Comparison of ENCODE assay signal across 8 cellular contexts in the genomic region with DNA sequence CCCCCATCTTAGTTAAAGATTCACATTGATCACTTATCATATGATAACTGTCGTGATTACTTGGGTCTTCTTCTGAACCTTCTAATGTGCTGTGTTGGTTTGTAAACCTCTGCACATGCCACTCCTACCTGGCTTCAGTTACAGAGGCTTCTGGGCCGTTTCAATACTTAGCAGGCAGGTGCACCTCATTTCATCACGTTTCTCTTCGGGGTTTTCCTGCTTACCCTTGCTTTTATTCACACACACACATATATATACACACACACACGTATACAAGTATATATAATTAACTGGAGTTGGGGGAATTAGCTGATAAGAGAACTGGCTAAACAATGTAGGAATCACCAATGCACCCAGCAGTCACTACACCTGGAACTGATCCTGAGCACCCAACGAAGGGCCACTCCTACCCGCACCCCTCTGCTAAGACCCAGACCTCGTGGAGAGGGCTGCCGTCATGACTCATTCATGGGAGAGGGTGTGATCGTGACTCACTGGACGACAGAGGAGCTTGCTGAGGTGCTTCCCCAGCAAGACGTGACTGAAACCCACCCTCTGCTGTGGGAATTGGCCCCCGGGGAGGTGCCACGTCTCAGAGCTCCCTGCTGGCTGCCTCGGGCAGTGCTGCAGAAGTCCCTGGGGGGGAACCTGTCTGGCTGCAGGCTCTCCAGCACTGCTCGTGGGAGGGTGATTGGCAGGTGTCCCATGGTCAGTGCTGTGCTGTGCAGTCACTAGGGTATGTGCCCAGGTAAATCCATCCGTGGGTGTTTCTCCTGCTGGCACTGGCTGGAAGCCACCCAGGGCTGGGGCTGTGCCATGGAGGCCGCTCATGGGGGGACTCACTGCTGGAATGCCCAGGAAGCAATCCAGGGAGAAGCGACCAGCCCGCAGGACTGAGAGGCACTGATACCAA.
DNase-seq lines count a peak whose midpoint lies in the region; ATAC-seq, FAIRE-seq and TF ChIP-seq lines count a peak whose summit lies in the region.

No MANE protein-coding gene starts in this region.

- H3K4me3 ChIP-seq in AG04450 (ENCODE audit: low read depth, low read length), result no peak overlapping the region
- no peak overlapping the region for H3K4me3 ChIP-seq in bronchial epithelial cell (ENCODE audit: low read depth, low read length)
- no peak overlapping the region for H3K4me3 ChIP-seq in smooth muscle cell

- DNase-seq in AG04450 (ENCODE audit: low read depth, low spot score) (no peak), HT-29 (ENCODE audit: low spot score) (peak; percentile 30), bronchial epithelial cell (ENCODE audit: low read depth) (peak; percentile 95), smooth muscle cell (lab: John Stamatoyannopoulos, UW; ENCODE audit: unreplicated experiment) (no peak), retina (no peak), dermis blood vessel endothelial cell (no peak)

- peak; percentile 71 for ATAC-seq in GM19023 (IDR thresholded peaks at IDR 0.05; ENCODE audit: unreplicated experiment)
- ATAC-seq in HG02852 (IDR thresholded peaks at IDR 0.05; ENCODE audit: unreplicated experiment), result no peak

- peaks cover 2% of the 10 kb centered on the region for H3K4me1 ChIP-seq in smooth muscle cell (ENCODE audit: low read depth)

- no peak overlapping the region for H3K4me2 ChIP-seq in smooth muscle cell

- POLR2A ChIA-PET in AG04450 (lab: Yijun Ruan, JAX), result no interaction called here

- no peaks in the 10 kb centered on the region for H4K20me1 ChIP-seq in smooth muscle cell (ENCODE audit: low read depth)

- H2AFZ ChIP-seq in smooth muscle cell (ENCODE audit: low read depth), result no peak overlapping the region

- no peak overlapping the region for H3K9ac ChIP-seq in smooth muscle cell (ENCODE audit: low read depth)

- 48% methylated on average over 20 of the region's 20 CpGs for WGBS in smooth muscle cell (ENCODE audit: low lambda C conversion rate)

- H3K9me3 ChIP-seq in AG04450 (ENCODE audit: control insufficient read depth, insufficient read depth, low read length) (peaks cover 18% of the 10 kb centered on the region), smooth muscle cell (replicated peaks; ENCODE audit: low read depth) (no peaks in the 10 kb centered on the region)

- H3K36me3 ChIP-seq in bronchial epithelial cell (ENCODE audit: control insufficient read depth, insufficient read depth, low read length) (no peaks in the 10 kb centered on the region), smooth muscle cell (ENCODE audit: low read depth) (no peaks in the 10 kb centered on the region)

- H3K27me3 ChIP-seq in AG04450 (ENCODE audit: control insufficient read depth, insufficient read depth, low read length) (peaks cover 17% of the 10 kb centered on the region), bronchial epithelial cell (ENCODE audit: control insufficient read depth, insufficient read depth, low read length) (no peaks in the 10 kb centered on the region), smooth muscle cell (ENCODE audit: low read depth) (no peaks in the 10 kb centered on the region)

- H3F3A ChIP-seq in smooth muscle cell (ENCODE audit: low read depth), result no peaks in the 10 kb centered on the region

- TF ChIP-seq CTCF in AG04450 (IDR thresholded peaks at IDR 0.05; ENCODE audit: low read depth, low read length), result 0 out of 2 replicates have a peak, but pooled peaks have one; percentile 4
- peak; percentile 53 for TF ChIP-seq CTCF in bronchial epithelial cell (IDR thresholded peaks at IDR 0.05; ENCODE audit: insufficient read depth, low read length, severe bottlenecking)
- TF ChIP-seq CTCF in smooth muscle cell (IDR thresholded peaks at IDR 0.05; ENCODE audit: borderline replicate concordance, insufficient read depth, poor library complexity, severe bottlenecking), result no peak

- H3K27ac ChIP-seq in AG04450 (ENCODE audit: low read depth, low read length), result no peak overlapping the region
- peak overlapping the region; percentile 17 for H3K27ac ChIP-seq in smooth muscle cell (ENCODE audit: low read depth)

- no peaks in the 10 kb centered on the region for H3K79me2 ChIP-seq in smooth muscle cell (ENCODE audit: low read depth)

- CTCF ChIA-PET in AG04450 (lab: Charles Lee), result no interaction called here

- no peak for FAIRE-seq in bronchial epithelial cell (lab: Jason Lieb, UNC)

Comparison
In these comparisons a context has a peak if more than half of its experiments do, and no peak if none do; other contexts are left out.
1. DNase-seq: peak in HT-29 (single experiment) and bronchial epithelial cell (single experiment); none in AG04450 (single experiment), smooth muscle cell (single experiment), retina (single experiment) and dermis blood vessel endothelial cell (single experiment).